Comparison of ENCODE assay signal across 10 cellular contexts in genomic region chr10:35340975-35341374, GRCh38. TPM values are rescaled to one million over a fixed set of nuclear protein-coding genes. Genes with fewer than 3 reads are reported as not detected.
DNase-seq lines count a peak whose midpoint lies in the region; ATAC-seq and TF ChIP-seq lines count a peak whose summit lies in the region.
"Had no signal": no experiment of that assay in that cellular context is flagged by ENCODE, and none has a peak within 500 bp of the region (broad histone marks: within the 10 kb centered on the region; RNA-seq: fewer than 3 reads in every experiment).

No MANE protein-coding gene starts in this region.

- H3K4me1 ChIP-seq in BLaER1 treated with 17β-estradiol and CSF1 and Interleukin-3, amounts not matched to agents 10 nM and 100 nM: peaks cover 38 to 60% (median 49%) of the 10 kb centered on the region in 10 experiments
- peaks cover 5% of the 10 kb centered on the region; the same call in 1 of the 2 replicates for H3K4me1 ChIP-seq in HEK293 (ENCODE audit: control insufficient read depth, insufficient read depth, low read length)
- peaks cover 33 to 34% of the 10 kb centered on the region in 2 donors for H3K4me1 ChIP-seq in naive thymus-derived CD4-positive, alpha-beta T cell (ENCODE audit: control insufficient read depth in 2 of 2, insufficient read depth in 2 of 2, low read length in 2 of 2)
- peaks cover 52 to 60% (median 57%) of the 10 kb centered on the region in 4 donors for H3K4me1 ChIP-seq in esophagus muscularis mucosa

- H3K9me3 ChIP-seq in BLaER1 treated with 17β-estradiol and CSF1 and Interleukin-3, amounts not matched to agents 10 nM and 100 nM (replicated peaks in 1 of 11): peaks cover 0 to 7% (median 0%) of the 10 kb centered on the region in 11 experiments; a peak in 4 of 22 replicates
- no peaks in the 10 kb centered on the region for H3K9me3 ChIP-seq in HEK293 (ENCODE audit: control insufficient read depth, insufficient read depth, low read depth, low read length)
- no peaks in the 10 kb centered on the region for H3K9me3 ChIP-seq in naive thymus-derived CD4-positive, alpha-beta T cell (ENCODE audit: control insufficient read depth in 2 of 3, low read length in 3 of 3)
- H3K9me3 ChIP-seq in esophagus muscularis mucosa: no peaks in the 10 kb centered on the region

- H3K4me3 Mint-ChIP-seq in activated naive CD8-positive, alpha-beta T cell treated with anti-CD3 and anti-CD28 coated beads, Interleukin-2, amount 50 U/mL, for 24 hours: peak overlapping the region; percentile 53
- H3K4me3 Mint-ChIP-seq in naive thymus-derived CD4-positive, alpha-beta T cell: peak overlapping the region; percentile 8 to 85 (median 66)

- H3K27me3 Mint-ChIP-seq in activated naive CD8-positive, alpha-beta T cell treated with anti-CD3 and anti-CD28 coated beads, Interleukin-2, amount 50 U/mL, for 24 hours: no peaks in the 10 kb centered on the region
- H3K27me3 Mint-ChIP-seq in naive thymus-derived CD4-positive, alpha-beta T cell: no peaks in the 10 kb centered on the region

- H3K4me1 Mint-ChIP-seq in activated naive CD8-positive, alpha-beta T cell treated with anti-CD3 and anti-CD28 coated beads, Interleukin-2, amount 50 U/mL, for 24 hours: peaks cover 79% of the 10 kb centered on the region
- H3K4me1 Mint-ChIP-seq in naive thymus-derived CD4-positive, alpha-beta T cell: peaks cover 54 to 78% (median 72%) of the 10 kb centered on the region in 7 donors

- no peak for TF ChIP-seq EP300 in esophagus muscularis mucosa (IDR thresholded peaks at IDR 0.05)

- no peak for TF ChIP-seq CTCF in HEK293 (tag by site-specific recombination; IDR thresholded peaks at IDR 0.05)
- TF ChIP-seq CTCF in esophagus muscularis mucosa (IDR thresholded peaks at IDR 0.05): no peak

- peaks cover 0 to 20% (median 12%) of the 10 kb centered on the region in 11 experiments; a peak in 10 of 22 replicates for H3K36me3 ChIP-seq in BLaER1 treated with 17β-estradiol and CSF1 and Interleukin-3, amounts not matched to agents 10 nM and 100 nM
- H3K36me3 ChIP-seq in HEK293 (ENCODE audit: control insufficient read depth in 2 of 2, insufficient read depth in 1 of 2, low read length in 2 of 2) (no peaks in the 10 kb centered on the region), esophagus muscularis mucosa (no peaks in the 10 kb centered on the region)
- no peaks in the 10 kb centered on the region for H3K36me3 ChIP-seq in naive thymus-derived CD4-positive, alpha-beta T cell (ENCODE audit: control insufficient read depth in 2 of 3, insufficient read depth in 3 of 3, low read length in 3 of 3)

- peaks cover 0 to 23% (median 17%) of the 10 kb centered on the region in 11 experiments; a peak in 15 of 22 replicates for H3K27me3 ChIP-seq in BLaER1 treated with 17β-estradiol and CSF1 and Interleukin-3, amounts not matched to agents 10 nM and 100 nM
- H3K27me3 ChIP-seq in naive thymus-derived CD4-positive, alpha-beta T cell (ENCODE audit: control insufficient read depth in 2 of 2, insufficient read depth in 2 of 2, low read length in 2 of 2): no peaks in the 10 kb centered on the region
- H3K27me3 ChIP-seq in esophagus muscularis mucosa: no peaks in the 10 kb centered on the region

- CTCF ChIA-PET in HEK293 (lab: Yijun Ruan, JAX): interaction anchor here (0.6 kb wide), 1 partner anchor 308 kb away, joined by 3 read pairs; no protein-coding TSS in a partner anchor
- CTCF ChIA-PET in naive thymus-derived CD4-positive, alpha-beta T cell (lab: Charles Lee): no interaction called here

- H3K4me3 ChIP-seq in BLaER1 treated with 17β-estradiol and CSF1 and Interleukin-3, amounts not matched to agents 10 nM and 100 nM: peak overlapping the region in 7 of 10 experiments; percentile 17 to 56 (median 40); a peak in 10 of 20 replicates
- H3K4me3 ChIP-seq in HEK293 (ENCODE audit: low read depth, low read length) (no peak overlapping the region), esophagus muscularis mucosa (no peak overlapping the region)
- H3K4me3 ChIP-seq in naive thymus-derived CD4-positive, alpha-beta T cell (ENCODE audit: low read length): peak overlapping the region; percentile 36

- peak overlapping the region in 9 of 11 experiments; percentile 3 to 74 (median 66); a peak in 17 of 22 replicates for H3K27ac ChIP-seq in BLaER1 treated with 17β-estradiol and CSF1 and Interleukin-3, amounts not matched to agents 10 nM and 100 nM
- H3K27ac ChIP-seq in HEK293 (ENCODE audit: extremely low read depth, low read depth, low read length): no peak overlapping the region
- peak overlapping the region; percentile 42 for H3K27ac ChIP-seq in naive thymus-derived CD4-positive, alpha-beta T cell (ENCODE audit: low read depth, low read length)
- no peak overlapping the region for H3K27ac ChIP-seq in esophagus muscularis mucosa (replicated peaks in 1 of 4)

- H3K27ac Mint-ChIP-seq in activated naive CD8-positive, alpha-beta T cell treated with anti-CD3 and anti-CD28 coated beads, Interleukin-2, amount 50 U/mL, for 24 hours: peak overlapping the region; percentile 89
- H3K27ac Mint-ChIP-seq in naive thymus-derived CD4-positive, alpha-beta T cell: peak overlapping the region; percentile 1 to 83 (median 73)

- no peak for TF ChIP-seq POLR2A in esophagus muscularis mucosa (IDR thresholded peaks at IDR 0.05; ENCODE audit: low read depth)

- peak overlapping the region in 9 of 11 experiments; percentile 35 to 65 (median 57); a peak in 15 of 22 replicates for H3K9ac ChIP-seq in BLaER1 treated with 17β-estradiol and CSF1 and Interleukin-3, amounts not matched to agents 10 nM and 100 nM

- no peaks in the 10 kb centered on the region for H3K9me3 Mint-ChIP-seq in activated naive CD8-positive, alpha-beta T cell treated with anti-CD3 and anti-CD28 coated beads, Interleukin-2, amount 50 U/mL, for 24 hours
- H3K9me3 Mint-ChIP-seq in naive thymus-derived CD4-positive, alpha-beta T cell: no peaks in the 10 kb centered on the region

- ATAC-seq in activated naive CD8-positive, alpha-beta T cell treated with anti-CD3 and anti-CD28 coated beads, Interleukin-2, amount 50 U/mL, for 24 hours: no peak
- ATAC-seq in naive thymus-derived CD4-positive, alpha-beta T cell: no peak
- no peak for ATAC-seq in GM19395 (IDR thresholded peaks at IDR 0.05; ENCODE audit: unreplicated experiment)
- ATAC-seq: left colon had no signal

- WGBS in esophagus muscularis mucosa: 47% methylated on average over 6 of the region's 6 CpGs

- DNase-seq in activated naive CD8-positive, alpha-beta T cell treated with anti-CD3 and anti-CD28 coated beads, Interleukin-2, amount 50 U/mL, for 24 hours: peak; percentile 23
- peak in 1 of 9 donors; percentile 11 for DNase-seq in naive thymus-derived CD4-positive, alpha-beta T cell
- DNase-seq in esophagus muscularis mucosa (ENCODE audit: extremely low spot score) (no peak), cerebellum (ENCODE audit: low spot score) (no peak), RPMI8226 (no peak)
- DNase-seq: activated CD8-positive, alpha-beta memory T cell treated with anti-CD3 and anti-CD28 coated beads, Interleukin-2, amount 50 U/mL, for 48 hours; left colon had no signal

- intact Hi-C loops in naive thymus-derived CD4-positive, alpha-beta T cell (cut with micrococcal nuclease): loop anchor here (1.0 to 10.0 kb wide), 8 partner anchors 15 to 301 kb away; partner anchors contain the start of genes CREM (in 1 of the 2) and FZD8 (in 1 of the 2)
- intact Hi-C loops in esophagus muscularis mucosa (cut with DNase I): no loop called here

- H4K20me1 ChIP-seq in BLaER1 treated with 17β-estradiol and CSF1 and Interleukin-3, amounts not matched to agents 10 nM and 100 nM: peaks cover 71 to 87% (median 83%) of the 10 kb centered on the region in 11 experiments; a peak in 21 of 22 replicates

- POLR2A ChIA-PET in HEK293 (lab: Yijun Ruan, JAX): no interaction called here
- POLR2A ChIA-PET in naive thymus-derived CD4-positive, alpha-beta T cell (lab: Charles Lee): interaction anchor here (1.3 kb wide), 1 partner anchor 10 kb away, joined by 5 read pairs; no protein-coding TSS in a partner anchor

- H3K36me3 Mint-ChIP-seq in activated naive CD8-positive, alpha-beta T cell treated with anti-CD3 and anti-CD28 coated beads, Interleukin-2, amount 50 U/mL, for 24 hours (ENCODE audit: low read depth): peaks cover 7% of the 10 kb centered on the region
- peaks cover 0 to 13% (median 0%) of the 10 kb centered on the region in 5 donors for H3K36me3 Mint-ChIP-seq in naive thymus-derived CD4-positive, alpha-beta T cell

- peak overlapping the region; percentile 78 to 96 (median 90) for H3K4me2 ChIP-seq in BLaER1 treated with 17β-estradiol and CSF1 and Interleukin-3, amounts not matched to agents 10 nM and 100 nM

TF ChIP-seq in HEK293, 187 proteins besides CTCF, POLR2A, EP300 and RAD21 (continues in another document):
- no peak for TF ChIP-seq GLIS2 (tag by site-specific recombination; IDR thresholded peaks at IDR 0.05)
- TF ChIP-seq, protein P1, sequence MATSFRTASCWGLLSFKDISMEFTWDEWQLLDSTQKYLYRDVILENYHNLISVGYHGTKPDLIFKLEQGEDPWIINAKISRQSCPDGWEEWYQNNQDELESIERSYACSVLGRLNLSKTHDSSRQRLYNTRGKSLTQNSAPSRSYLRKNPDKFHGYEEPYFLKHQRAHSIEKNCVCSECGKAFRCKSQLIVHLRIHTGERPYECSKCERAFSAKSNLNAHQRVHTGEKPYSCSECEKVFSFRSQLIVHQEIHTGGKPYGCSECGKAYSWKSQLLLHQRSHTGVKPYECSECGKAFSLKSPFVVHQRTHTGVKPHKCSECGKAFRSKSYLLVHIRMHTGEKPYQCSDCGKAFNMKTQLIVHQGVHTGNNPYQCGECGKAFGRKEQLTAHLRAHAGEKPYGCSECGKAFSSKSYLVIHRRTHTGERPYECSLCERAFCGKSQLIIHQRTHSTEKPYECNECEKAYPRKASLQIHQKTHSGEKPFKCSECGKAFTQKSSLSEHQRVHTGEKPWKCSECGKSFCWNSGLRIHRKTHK (tag by site-specific recombination; IDR thresholded peaks at IDR 0.05): no peak
- no peak for TF ChIP-seq WT1 (tag by site-specific recombination; IDR thresholded peaks at IDR 0.05)
- TF ChIP-seq, protein P2, sequence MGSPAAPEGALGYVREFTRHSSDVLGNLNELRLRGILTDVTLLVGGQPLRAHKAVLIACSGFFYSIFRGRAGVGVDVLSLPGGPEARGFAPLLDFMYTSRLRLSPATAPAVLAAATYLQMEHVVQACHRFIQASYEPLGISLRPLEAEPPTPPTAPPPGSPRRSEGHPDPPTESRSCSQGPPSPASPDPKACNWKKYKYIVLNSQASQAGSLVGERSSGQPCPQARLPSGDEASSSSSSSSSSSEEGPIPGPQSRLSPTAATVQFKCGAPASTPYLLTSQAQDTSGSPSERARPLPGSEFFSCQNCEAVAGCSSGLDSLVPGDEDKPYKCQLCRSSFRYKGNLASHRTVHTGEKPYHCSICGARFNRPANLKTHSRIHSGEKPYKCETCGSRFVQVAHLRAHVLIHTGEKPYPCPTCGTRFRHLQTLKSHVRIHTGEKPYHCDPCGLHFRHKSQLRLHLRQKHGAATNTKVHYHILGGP (tag by site-specific recombination; IDR thresholded peaks at IDR 0.05): no peak
- 0 out of 2 replicates have a peak, but pooled peaks have one; percentile 25 for TF ChIP-seq ZNF366 (tag by site-specific recombination; conservative IDR thresholded peaks at IDR 0.05)
- no peak for TF ChIP-seq ZNF48 (tag by site-specific recombination; IDR thresholded peaks at IDR 0.05)

RNA-seq across cellular contexts. Expression of gene CCNY, which starts 4.7 kb away (rescaled TPM):
- total RNA-seq in naive thymus-derived CD4-positive, alpha-beta T cell: 10 to 100 TPM; 52.3 to 91.9 (median 68.3) TPM
- 10 to 100 TPM; 11.6 to 13.0 TPM for polyA plus RNA-seq in naive thymus-derived CD4-positive, alpha-beta T cell
- total RNA-seq in esophagus muscularis mucosa (10 to 100 TPM; 36.6 to 53.5 (median 47.0) TPM), cerebellum (33.6 TPM)

Comparison
In these comparisons a context has a peak if more than half of its experiments do, and no peak if none do; other contexts are left out.
1. H3K27ac ChIP-seq: peak in BLaER1 treated with 17β-estradiol and CSF1 and Interleukin-3, amounts not matched to agents 10 nM and 100 nM (9 of 11) and naive thymus-derived CD4-positive, alpha-beta T cell (single experiment); none in HEK293 (single experiment) and esophagus muscularis mucosa (0 of 4).
2. H3K4me3 ChIP-seq: peak in BLaER1 treated with 17β-estradiol and CSF1 and Interleukin-3, amounts not matched to agents 10 nM and 100 nM (7 of 10) and naive thymus-derived CD4-positive, alpha-beta T cell (single experiment); none in HEK293 (single experiment) and esophagus muscularis mucosa (0 of 4).